12 cellular contexts compared by ENCODE assay signal in the genomic region with DNA sequence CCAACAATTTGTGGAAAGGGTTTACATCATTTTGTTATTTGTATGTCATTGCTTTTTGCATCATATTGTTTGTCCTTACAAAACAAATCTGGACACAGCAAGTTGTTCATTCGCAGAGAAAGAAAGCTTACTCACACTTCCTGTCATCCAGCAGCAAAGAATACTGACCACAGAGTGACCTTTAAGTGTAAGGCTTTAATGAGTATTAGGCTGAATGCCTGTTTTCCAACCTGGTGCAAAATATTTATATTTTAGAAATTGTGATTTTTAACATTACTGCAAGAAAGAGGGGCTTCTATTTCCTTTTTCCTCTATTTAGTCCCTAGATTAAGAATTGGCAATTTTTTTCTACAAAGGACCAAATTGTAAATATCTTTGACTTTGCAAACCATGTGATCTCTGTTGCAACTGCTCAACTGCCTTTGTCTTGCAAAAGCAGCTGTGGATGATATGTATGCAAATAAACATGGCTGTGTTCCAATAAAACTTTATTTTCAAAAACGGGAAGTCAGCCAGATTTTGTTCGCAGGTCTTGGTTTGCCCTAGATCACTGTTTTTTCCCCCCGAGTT. TPM values are rescaled to one million over a fixed set of nuclear protein-coding genes. Genes with fewer than 3 reads are reported as not detected.
DNase-seq lines count a peak whose midpoint lies in the region.
"Had no signal": no experiment of that assay in that cellular context is flagged by ENCODE, and none has a peak within 500 bp of the region (broad histone marks: within the 10 kb centered on the region; RNA-seq: fewer than 3 reads in every experiment).

No MANE protein-coding gene starts in this region.

- H4K91ac ChIP-seq in neuronal stem cell (ENCODE audit: low read depth, low read length, poor library complexity): no peak overlapping the region

- H2AFZ ChIP-seq in neuronal stem cell (ENCODE audit: low read length): peak overlapping the region; percentile 58

- H3K4me1 ChIP-seq in neuronal stem cell (ENCODE audit: control insufficient read depth in 2 of 2, insufficient read depth in 1 of 2, low read depth in 1 of 2, low read length in 2 of 2): peaks cover 0 to 26% of the 10 kb centered on the region in 2 donors

- no peak overlapping the region for H2BK120ac ChIP-seq in neuronal stem cell (ENCODE audit: low read depth, low read length)

- H3K14ac ChIP-seq in neuronal stem cell (ENCODE audit: low read length): no peak overlapping the region

- H2BK15ac ChIP-seq in neuronal stem cell (ENCODE audit: low read length): no peak overlapping the region

- no peak overlapping the region for H4K8ac ChIP-seq in neuronal stem cell (ENCODE audit: low read depth, low read length)

- no peaks in the 10 kb centered on the region for H3K36me3 ChIP-seq in neuronal stem cell (replicated peaks in 1 of 2; ENCODE audit: control insufficient read depth in 2 of 2, insufficient read depth in 2 of 2, low read length in 2 of 2)

- peaks cover 2 to 7% of the 10 kb centered on the region in 2 donors for H3K9me3 ChIP-seq in neuronal stem cell (replicated peaks in 1 of 2; ENCODE audit: control insufficient read depth in 2 of 2, insufficient read depth in 1 of 2, low read depth in 1 of 2, low read length in 2 of 2)

- no peak overlapping the region for H3K18ac ChIP-seq in neuronal stem cell (ENCODE audit: low read length)

- WGBS in neuronal stem cell (ENCODE audit: extremely low coverage in 2 of 2, insufficient read length in 2 of 2, insufficient replicate concordance in 1 of 2), 2 donors: no CpG with 5 or more reads among the region's 4 CpGs

- H3K9ac ChIP-seq in neuronal stem cell (ENCODE audit: low read depth, low read length, poor library complexity): no peak overlapping the region

- H2AK5ac ChIP-seq in neuronal stem cell (ENCODE audit: low read depth, low read length): no peak overlapping the region

- H3K4me3 ChIP-seq in neuronal stem cell (ENCODE audit: low read length in 2 of 2): no peak overlapping the region

- H3K79me1 ChIP-seq in neuronal stem cell (ENCODE audit: low read depth, low read length): no peaks in the 10 kb centered on the region

- DNase-seq in GM03348 (ENCODE audit: low spot score): peak; percentile 58
- DNase-seq in NCI-H460 (ENCODE audit: extremely low read depth, low read depth): peak; percentile 89
- peak; percentile 49 for DNase-seq in dedifferentiated amniotic fluid mesenchymal stem cell (ENCODE audit: extremely low spot score)
- no peak for DNase-seq in neuronal stem cell (ENCODE audit: low spot score)
- DNase-seq in activated effector memory CD4-positive, alpha-beta T cell treated with Interleukin-2 at 50 U/mL for 16 hours: no peak
- no peak for DNase-seq in SKM-1 treated with dmso at 0.1 percent for 144 hours (lab: John Stamatoyannopoulos, UW; ENCODE audit: unreplicated experiment)
- no peak for DNase-seq in GM19240 (ENCODE audit: insufficient read length, low spot score)
- no peak for DNase-seq in NCI-H1694 (lab: John Stamatoyannopoulos, UW)
- DNase-seq: activated T-cell treated with anti-CD3 and anti-CD28 coated beads, Interleukin-2, amount 50 U/mL, for 72 hours; DMS79; naive thymus-derived CD8-positive, alpha-beta T cell; NCI-H187 had no signal

- H3K27me3 ChIP-seq in neuronal stem cell (ENCODE audit: control insufficient read depth in 3 of 3, insufficient read depth in 3 of 3, low read depth in 1 of 3, low read length in 3 of 3): no peaks in the 10 kb centered on the region

- no peak overlapping the region for H2BK12ac ChIP-seq in neuronal stem cell (ENCODE audit: low read length)

- no peak overlapping the region for H3K4me2 ChIP-seq in neuronal stem cell (ENCODE audit: insufficient read depth, low read length, poor library complexity, severe bottlenecking)

- no peak overlapping the region for H3K27ac ChIP-seq in neuronal stem cell (replicated peaks; ENCODE audit: low read length)

- H3K4ac ChIP-seq in neuronal stem cell (ENCODE audit: low read length): no peak overlapping the region

- no peak overlapping the region for H2BK5ac ChIP-seq in neuronal stem cell (ENCODE audit: low read length)

- H3K23ac ChIP-seq in neuronal stem cell (ENCODE audit: low read depth, low read length, poor library complexity): no peak overlapping the region

RNA-seq across cellular contexts. Expression of a gene that starts 27.8 kb away (rescaled TPM):
- total RNA-seq in NCI-H460 (2014; rRNA removed; shearing (Covaris generic)): 611 and 693 TPM in 2 replicates
- 555 and 788 TPM in 2 replicates for polyA plus RNA-seq in NCI-H460 (2014; cell fraction: nucleus; rRNA removed)
- 178 TPM for polyA plus RNA-seq in neuronal stem cell (2013, experiment 1 of 2)
- polyA plus RNA-seq in neuronal stem cell (2013, experiment 2 of 2): 189 TPM

Comparison
In these comparisons a context has a peak if more than half of its experiments do, and no peak if none do; other contexts are left out.
1. DNase-seq: peak in GM03348 (single experiment), NCI-H460 (single experiment) and dedifferentiated amniotic fluid mesenchymal stem cell (single experiment); none in neuronal stem cell (single experiment), activated effector memory CD4-positive, alpha-beta T cell treated with Interleukin-2 at 50 U/mL for 16 hours (single experiment), SKM-1 treated with dmso at 0.1 percent for 144 hours (single experiment), GM19240 (single experiment) and NCI-H1694 (single experiment).